9 cellular contexts compared by ENCODE assay signal in the genomic region with DNA sequence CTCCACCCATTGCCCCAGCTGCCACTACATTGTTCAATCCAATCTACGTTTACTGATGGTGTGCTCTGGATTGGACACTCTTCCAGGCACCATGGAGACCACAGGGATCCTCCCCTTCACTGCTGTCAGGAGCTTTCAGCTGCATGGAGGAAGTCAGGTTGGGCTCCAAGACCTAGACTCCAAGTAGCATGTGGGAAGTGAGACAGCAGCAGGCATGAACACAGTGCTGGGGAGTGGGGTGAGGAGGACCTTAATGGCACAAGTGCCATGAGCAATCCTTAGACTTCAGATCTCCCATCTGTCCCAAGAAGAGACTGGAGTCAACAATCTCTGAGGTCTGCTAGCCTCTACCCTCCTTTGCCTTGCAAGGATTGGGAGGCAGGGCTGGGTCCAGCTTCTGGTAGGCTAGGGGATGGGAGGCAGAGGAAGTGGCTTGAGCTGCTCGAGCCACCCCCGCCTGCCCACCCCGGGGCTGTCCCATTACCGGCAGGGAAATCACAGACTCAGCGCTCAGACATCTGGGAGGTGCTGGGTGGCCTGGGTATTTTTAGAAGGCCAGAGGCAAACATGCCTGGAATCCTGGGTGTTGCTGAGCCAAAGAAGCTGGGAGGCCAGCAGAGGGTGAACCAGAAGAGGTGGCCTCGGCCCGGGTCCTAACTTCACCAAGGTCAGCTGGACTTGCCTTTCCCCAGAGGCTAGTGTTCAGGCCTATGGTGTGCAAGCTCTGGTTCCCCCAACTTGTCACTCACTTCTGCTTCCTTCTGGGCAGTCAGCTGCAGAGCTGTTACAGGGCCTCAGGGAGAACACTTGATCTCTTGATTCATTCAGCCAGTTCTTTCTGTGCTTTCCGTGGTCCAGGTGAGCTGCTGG. TPM values are rescaled to one million over a fixed set of nuclear protein-coding genes. Genes with fewer than 3 reads are reported as not detected.
DNase-seq lines count a peak whose midpoint lies in the region; ATAC-seq, FAIRE-seq and TF ChIP-seq lines count a peak whose summit lies in the region.
"Had no signal": no experiment of that assay in that cellular context is flagged by ENCODE, and none has a peak within 500 bp of the region (broad histone marks: within the 10 kb centered on the region; RNA-seq: fewer than 3 reads in every experiment).

No MANE protein-coding gene starts in this region.

- H3K36me3 ChIP-seq in H1 (ENCODE audit: control insufficient read depth in 2 of 4, insufficient read depth in 4 of 4, low read length in 3 of 4), result no peaks in the 10 kb centered on the region
- no peaks in the 10 kb centered on the region for H3K36me3 ChIP-seq in ovary

- no peaks in the 10 kb centered on the region for H4K20me1 ChIP-seq in H1 (replicated peaks in 1 of 2; ENCODE audit: control insufficient read depth in 1 of 2, insufficient read depth in 2 of 2, low read length in 2 of 2)

- peak overlapping the region; percentile 88 to 94 (median 92) for H3K27ac Mint-ChIP-seq in IgD-negative memory B cell
- no peak overlapping the region for H3K27ac Mint-ChIP-seq in mesothelial cell of epicardium

- POLR2A ChIA-PET in AG04449 (lab: Yijun Ruan, JAX), result interaction anchor here (0.7 to 3.8 kb wide), 11 partner anchors 11 to 344 kb away, joined by 3 to 31 read pairs (median 3); partner anchors contain the start of gene FCHSD2
- POLR2A ChIA-PET in H1 (lab: Charles Lee; ENCODE audit: partially characterized antibody), result interaction anchor here (1.2 to 2.0 kb wide), 2 partner anchors 9 to 15 kb away, joined by 3 to 7 read pairs; partner anchors contain the start of gene FCHSD2

- no peaks in the 10 kb centered on the region for H3K9me3 ChIP-seq in H1 (ENCODE audit: insufficient read depth in 2 of 2, low read depth in 1 of 2, low read length in 1 of 2)
- no peaks in the 10 kb centered on the region for H3K9me3 ChIP-seq in ovary

- ATAC-seq in GM18907 (IDR thresholded peaks at IDR 0.05; ENCODE audit: unreplicated experiment), result peak; percentile 38

- no peak overlapping the region for H3K4ac ChIP-seq in H1 (replicated peaks; ENCODE audit: insufficient read length, low read depth, low read length)

- H3K4me3 Mint-ChIP-seq in IgD-negative memory B cell (peak overlapping the region; percentile 16 to 92 (median 74)), mesothelial cell of epicardium (no peak overlapping the region)

- peaks cover 0 to 1% (median 0%) of the 10 kb centered on the region in 3 donors for H3K9me3 Mint-ChIP-seq in IgD-negative memory B cell
- H3K9me3 Mint-ChIP-seq in mesothelial cell of epicardium, result peaks cover 6% of the 10 kb centered on the region

- H3K4me3 ChIP-seq in AG04449 (ENCODE audit: low read depth, low read length) (peak overlapping the region; percentile 12; the same call in 1 of the 2 replicates), H1 (ENCODE audit: extremely low read depth in 1 of 4, insufficient read depth in 2 of 4, low read depth in 3 of 4, low read length in 4 of 4) (no peak overlapping the region), ovary (no peak overlapping the region)

- H3K23ac ChIP-seq in H1 (ENCODE audit: insufficient read length), result no peak overlapping the region

- H3K27me3 ChIP-seq in H1 (replicated peaks in 1 of 4; ENCODE audit: control insufficient read depth in 3 of 4, extremely low read depth in 1 of 4, insufficient read depth in 3 of 4, low read length in 3 of 4), result no peaks in the 10 kb centered on the region; a peak in 2 of 7 replicates
- H3K27me3 ChIP-seq in ovary, result no peaks in the 10 kb centered on the region

- H2BK15ac ChIP-seq in H1 (ENCODE audit: low read length), result no peak overlapping the region

- H3K56ac ChIP-seq in H1 (replicated peaks; ENCODE audit: insufficient read length, low read depth, low read length), result no peak overlapping the region

- no peaks in the 10 kb centered on the region for H3K79me2 ChIP-seq in H1 (ENCODE audit: control insufficient read depth in 1 of 2, insufficient read depth in 2 of 2, low read length in 2 of 2)

- TF ChIP-seq RAD21 in H1 (IDR thresholded peaks at IDR 0.05 in 1 of 2, conservative IDR thresholded peaks at IDR 0.05 in 1 of 2; ENCODE audit: low read depth in 2 of 2, low read length in 2 of 2), result no peak

- CTCF ChIA-PET in AG04449 (lab: Yijun Ruan, JAX) (interaction anchor here (0.9 to 10.8 kb wide), 14 partner anchors 9 to 432 kb away, joined by 3 to 95 read pairs (median 4); partner anchors contain the start of gene FCHSD2), H1 (lab: Charles Lee; ENCODE audit: partially characterized antibody) (interaction anchor here (0.6 to 11.1 kb wide), 7 partner anchors 10 to 432 kb away, joined by 3 to 112 read pairs (median 6); partner anchors contain the start of gene FCHSD2)

- TF ChIP-seq POLR2A in H1 (IDR thresholded peaks at IDR 0.05; ENCODE audit: control extremely low read depth in 1 of 2, low read depth in 2 of 2, low read length in 2 of 2) (no peak), ovary (IDR thresholded peaks at IDR 0.05) (no peak)

- peak; percentile 65 for DNase-seq in AG04449 (ENCODE audit: low read depth, low spot score)
- no peak for DNase-seq in H1 (ENCODE audit: low read depth in 1 of 2, low spot score in 2 of 2)
- peak; percentile 47 to 71 (median 55) for DNase-seq in ovary
- DNase-seq in GM19238 (ENCODE audit: insufficient read length, low spot score), result no peak
- DNase-seq in mesothelial cell of epicardium (ENCODE audit: low spot score in 2 of 2, unreplicated experiment in 2 of 2), result no peak
- DNase-seq in T-helper 2 cell, result no peak

- H3K9ac ChIP-seq in H1 (replicated peaks in 1 of 4; ENCODE audit: extremely low read depth in 1 of 4, low read depth in 3 of 4, low read length in 3 of 4), result no peak overlapping the region

- no peak overlapping the region for H4K91ac ChIP-seq in H1 (replicated peaks; ENCODE audit: insufficient read length, low read length)

- H3K23me2 ChIP-seq in H1 (ENCODE audit: low read depth, low read length), result no peaks in the 10 kb centered on the region

- peaks cover 4 to 12% (median 7%) of the 10 kb centered on the region in 4 experiments; a peak in 6 of 7 replicates for H3K4me1 ChIP-seq in H1 (replicated peaks in 1 of 4; ENCODE audit: control insufficient read depth in 3 of 4, insufficient read depth in 4 of 4, low read length in 3 of 4)
- H3K4me1 ChIP-seq in ovary (ENCODE audit: insufficient read depth), result peaks cover 10% of the 10 kb centered on the region

- 78% methylated on average over 9 of the region's 9 CpGs; no CpG with 5 or more reads in 1 of the 2 experiments for WGBS in H1 (ENCODE audit: extremely low coverage in 1 of 2, insufficient coverage in 1 of 2, insufficient read length in 1 of 2, insufficient replicate concordance in 2 of 2, low coverage in 1 of 2, low lambda C conversion rate in 2 of 2, missing lambda C conversion rate in 1 of 2), 2 experiments
- WGBS in ovary, 3 donors, result 18 to 22% (median 20%) methylated on average over 9 of the region's 9 CpGs

- H3K27ac ChIP-seq in H1 (ENCODE audit: low read depth, low read length) (no peak overlapping the region), ovary (peak overlapping the region in 1 of 2 donors; percentile 47)

- TF ChIP-seq EP300 in H1 (IDR thresholded peaks at IDR 0.05; ENCODE audit: borderline replicate concordance in 1 of 2, low read depth in 2 of 2, low read length in 2 of 2) (no peak), ovary (IDR thresholded peaks at IDR 0.05) (no peak)

- H3K79me1 ChIP-seq in H1 (ENCODE audit: low read depth, low read length), result no peaks in the 10 kb centered on the region

- H3K36me3 Mint-ChIP-seq in IgD-negative memory B cell, result no peaks in the 10 kb centered on the region
- no peaks in the 10 kb centered on the region for H3K36me3 Mint-ChIP-seq in mesothelial cell of epicardium

- TF ChIP-seq CTCF in AG04449 (IDR thresholded peaks at IDR 0.05; ENCODE audit: insufficient read depth, low read length, missing control alignments), result no peak
- TF ChIP-seq CTCF in H1 (IDR thresholded peaks at IDR 0.05; ENCODE audit: control extremely low read depth in 1 of 3, insufficient read depth in 1 of 3, low read depth in 1 of 3, low read length in 3 of 3), result no peak
- no peak for TF ChIP-seq CTCF in ovary (IDR thresholded peaks at IDR 0.05)
- TF ChIP-seq CTCF in mesothelial cell of epicardium (IDR thresholded peaks at IDR 0.05; ENCODE audit: unreplicated experiment), result no peak

- H3K27me3 Mint-ChIP-seq in IgD-negative memory B cell, result no peaks in the 10 kb centered on the region
- no peaks in the 10 kb centered on the region for H3K27me3 Mint-ChIP-seq in mesothelial cell of epicardium (ENCODE audit: low read depth)

- intact Hi-C loops in ovary (cut with DNase I), result no loop called here

- no peak for FAIRE-seq in H1 (lab: Jason Lieb, UNC)
- FAIRE-seq: bronchial epithelial cell had no signal

- no peak overlapping the region for H2BK20ac ChIP-seq in H1 (ENCODE audit: low read length)

- H2BK12ac ChIP-seq in H1 (ENCODE audit: low read depth, low read length), result no peak overlapping the region

- peak overlapping the region; percentile 8 for H3K14ac ChIP-seq in H1 (ENCODE audit: insufficient read length)

- H4K5ac ChIP-seq in H1 (ENCODE audit: insufficient read length, low read depth, low read length), result no peak overlapping the region

- H2AFZ ChIP-seq in H1 (ENCODE audit: low read length), result no peak overlapping the region

- H4K8ac ChIP-seq in H1 (ENCODE audit: extremely low read depth, insufficient read depth, low read length), result no peak overlapping the region; the same call in 1 of the 2 replicates

- H3K4me1 Mint-ChIP-seq in IgD-negative memory B cell (peaks cover 67 to 80% (median 73%) of the 10 kb centered on the region in 3 donors), mesothelial cell of epicardium (peaks cover 29% of the 10 kb centered on the region)

- no peak overlapping the region for H3K4me2 ChIP-seq in H1 (ENCODE audit: insufficient read depth in 1 of 2, low read depth in 2 of 2, low read length in 2 of 2)

- H2BK120ac ChIP-seq in H1 (replicated peaks; ENCODE audit: low read depth, low read length), result no peak overlapping the region

- H2BK5ac ChIP-seq in H1 (ENCODE audit: low read depth, low read length), result no peak overlapping the region

- no peak overlapping the region for H3K18ac ChIP-seq in H1 (ENCODE audit: extremely low read depth, low read length)

- H2AK5ac ChIP-seq in H1 (ENCODE audit: low read depth, low read length), result no peak overlapping the region

TF ChIP-seq in H1, 55 proteins besides CTCF, POLR2A, EP300 and RAD21 (continues in another document):
- TF ChIP-seq KDM5A (IDR thresholded peaks at IDR 0.05; ENCODE audit: low read length), result no peak

RNA-seq across cellular contexts. Expression of gene FCHSD2, which starts 15.3 kb away (rescaled TPM):
- polyA plus RNA-seq in IgD-negative memory B cell (72.1 TPM), H1 (2011; rRNA removed) (3.0 and 4.1 TPM in 2 replicates), ovary (10 to 100 TPM; 28.8 to 67.3 TPM)
- 7.8 and 9.2 TPM in 2 replicates for total RNA-seq in H1 (2021; fragmentation: NEBNext Ultra II Directional; extraction: Animal tissue kit (Norgen Biotek cat#: 25700))
- polyA plus RNA-seq in H1 (2011; cell fraction: cytosol; rRNA removed), result 4.8 TPM
- 6.5 TPM for polyA plus RNA-seq in H1 (2011; cell fraction: nucleus; rRNA removed)
- polyA plus RNA-seq in H1 (2012, experiment 1 of 2), result 4.8 to 6.8 TPM (median 5.9 TPM) in 4 replicates
- polyA plus RNA-seq in H1 (2012, experiment 2 of 2), result 1.1 TPM
- polyA plus RNA-seq in H1 (2013, experiment 1 of 2), result 4.2 TPM
- 4.0 TPM for polyA plus RNA-seq in H1 (2013, experiment 2 of 2)
- 4.0 and 6.5 TPM in 2 replicates for polyA minus RNA-seq in H1 (2011; rRNA and poly(A)+ RNA removed)
- 4.1 TPM for polyA minus RNA-seq in H1 (2011; cell fraction: cytosol; rRNA and poly(A)+ RNA removed)
- 8.1 TPM for polyA minus RNA-seq in H1 (2011; cell fraction: nucleus; rRNA and poly(A)+ RNA removed)
- total RNA-seq in ovary (10 to 100 TPM; 18.6 to 68.5 (median 53.8) TPM), mesothelial cell of epicardium (29.4 to 33.8 TPM (median 33.2 TPM) in 3 replicates)

Comparison
In these comparisons a context has a peak if more than half of its experiments do, and no peak if none do; other contexts are left out.
1. DNase-seq: peak in AG04449 (single experiment) and ovary (5 of 5); none in H1 (0 of 2), GM19238 (single experiment), mesothelial cell of epicardium (0 of 2) and T-helper 2 cell (0 of 5).